Comparison of ENCODE assay signal across 3 cellular contexts in the genomic region with DNA sequence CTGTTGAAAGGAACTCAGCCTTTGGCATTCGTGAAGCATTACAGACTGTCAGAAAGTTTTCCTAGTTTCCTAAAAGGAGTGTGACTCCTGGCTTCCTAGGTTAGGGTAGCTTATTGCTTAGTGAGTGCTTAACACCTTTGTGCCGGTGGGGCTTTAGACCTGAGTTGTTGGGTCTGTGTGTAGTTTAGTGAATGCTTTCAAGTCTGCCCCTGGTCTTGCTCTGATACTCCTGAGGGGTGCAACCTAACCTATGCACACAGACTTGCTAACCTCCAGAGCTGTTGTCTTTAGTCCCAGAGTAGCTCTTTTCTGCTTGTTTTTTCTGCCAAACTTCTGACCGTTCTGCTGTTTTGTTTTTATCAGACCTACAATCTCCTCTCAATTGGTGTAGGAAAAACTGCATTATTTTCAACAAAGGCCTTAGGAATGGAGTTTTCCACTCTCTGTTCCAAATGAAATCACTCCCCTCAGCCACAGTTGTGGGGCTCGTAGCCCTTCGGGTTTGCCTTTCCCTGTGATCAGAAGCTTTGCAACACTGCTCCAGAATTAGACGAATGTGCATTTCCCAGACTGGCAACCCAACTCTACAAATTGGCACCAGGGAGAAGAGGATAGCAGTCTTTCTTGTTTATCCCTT.
TF ChIP-seq lines count a peak whose summit lies in the region.

No MANE protein-coding gene starts in this region.

TF ChIP-seq in GM23338, 12 proteins besides CTCF, POLR2A, EP300 and RAD21 (continues in another document):
- TF ChIP-seq, protein P1, sequence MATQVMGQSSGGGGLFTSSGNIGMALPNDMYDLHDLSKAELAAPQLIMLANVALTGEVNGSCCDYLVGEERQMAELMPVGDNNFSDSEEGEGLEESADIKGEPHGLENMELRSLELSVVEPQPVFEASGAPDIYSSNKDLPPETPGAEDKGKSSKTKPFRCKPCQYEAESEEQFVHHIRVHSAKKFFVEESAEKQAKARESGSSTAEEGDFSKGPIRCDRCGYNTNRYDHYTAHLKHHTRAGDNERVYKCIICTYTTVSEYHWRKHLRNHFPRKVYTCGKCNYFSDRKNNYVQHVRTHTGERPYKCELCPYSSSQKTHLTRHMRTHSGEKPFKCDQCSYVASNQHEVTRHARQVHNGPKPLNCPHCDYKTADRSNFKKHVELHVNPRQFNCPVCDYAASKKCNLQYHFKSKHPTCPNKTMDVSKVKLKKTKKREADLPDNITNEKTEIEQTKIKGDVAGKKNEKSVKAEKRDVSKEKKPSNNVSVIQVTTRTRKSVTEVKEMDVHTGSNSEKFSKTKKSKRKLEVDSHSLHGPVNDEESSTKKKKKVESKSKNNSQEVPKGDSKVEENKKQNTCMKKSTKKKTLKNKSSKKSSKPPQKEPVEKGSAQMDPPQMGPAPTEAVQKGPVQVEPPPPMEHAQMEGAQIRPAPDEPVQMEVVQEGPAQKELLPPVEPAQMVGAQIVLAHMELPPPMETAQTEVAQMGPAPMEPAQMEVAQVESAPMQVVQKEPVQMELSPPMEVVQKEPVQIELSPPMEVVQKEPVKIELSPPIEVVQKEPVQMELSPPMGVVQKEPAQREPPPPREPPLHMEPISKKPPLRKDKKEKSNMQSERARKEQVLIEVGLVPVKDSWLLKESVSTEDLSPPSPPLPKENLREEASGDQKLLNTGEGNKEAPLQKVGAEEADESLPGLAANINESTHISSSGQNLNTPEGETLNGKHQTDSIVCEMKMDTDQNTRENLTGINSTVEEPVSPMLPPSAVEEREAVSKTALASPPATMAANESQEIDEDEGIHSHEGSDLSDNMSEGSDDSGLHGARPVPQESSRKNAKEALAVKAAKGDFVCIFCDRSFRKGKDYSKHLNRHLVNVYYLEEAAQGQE (IDR thresholded peaks at IDR 0.05; ENCODE audit: unreplicated experiment) = no peak
- TF ChIP-seq EZH2 (IDR thresholded peaks at IDR 0.05; ENCODE audit: low read depth, unreplicated experiment) = no peak
- no peak for TF ChIP-seq NANOG (IDR thresholded peaks at IDR 0.05; ENCODE audit: borderline replicate concordance)
- TF ChIP-seq ZNF114 (CRISPR knock-in tag; IDR thresholded peaks at IDR 0.05) = no peak
- TF ChIP-seq STAT1 (IDR thresholded peaks at IDR 0.05; ENCODE audit: unreplicated experiment) = no peak
- TF ChIP-seq CREB1 (CRISPR knock-in tag; IDR thresholded peaks at IDR 0.05; ENCODE audit: low read depth) = no peak
- TF ChIP-seq ZNF331 (CRISPR knock-in tag; IDR thresholded peaks at IDR 0.05; ENCODE audit: low read depth) = no peak
- no peak for TF ChIP-seq EZH2phosphoT487 (IDR thresholded peaks at IDR 0.05; ENCODE audit: unreplicated experiment)
- TF ChIP-seq JUNB (IDR thresholded peaks at IDR 0.05; ENCODE audit: unreplicated experiment) = no peak
- TF ChIP-seq, protein P2, sequence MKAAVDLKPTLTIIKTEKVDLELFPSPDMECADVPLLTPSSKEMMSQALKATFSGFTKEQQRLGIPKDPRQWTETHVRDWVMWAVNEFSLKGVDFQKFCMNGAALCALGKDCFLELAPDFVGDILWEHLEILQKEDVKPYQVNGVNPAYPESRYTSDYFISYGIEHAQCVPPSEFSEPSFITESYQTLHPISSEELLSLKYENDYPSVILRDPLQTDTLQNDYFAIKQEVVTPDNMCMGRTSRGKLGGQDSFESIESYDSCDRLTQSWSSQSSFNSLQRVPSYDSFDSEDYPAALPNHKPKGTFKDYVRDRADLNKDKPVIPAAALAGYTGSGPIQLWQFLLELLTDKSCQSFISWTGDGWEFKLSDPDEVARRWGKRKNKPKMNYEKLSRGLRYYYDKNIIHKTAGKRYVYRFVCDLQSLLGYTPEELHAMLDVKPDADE (IDR thresholded peaks at IDR 0.05) = no peak
- no peak for TF ChIP-seq POLR2AphosphoS5 (IDR thresholded peaks at IDR 0.05; ENCODE audit: low read depth)

TF ChIP-seq in SK-N-SH, 30 proteins besides CTCF, POLR2A, EP300 and RAD21 (continued from another document):
- TF ChIP-seq, protein P1 (IDR thresholded peaks at IDR 0.05; ENCODE audit: low read depth, low read length) = no peak
- TF ChIP-seq POLR2AphosphoS5 (IDR thresholded peaks at IDR 0.05; ENCODE audit: low read depth, low read length) (no peak), ELF1 (IDR thresholded peaks at IDR 0.05) (no peak), YY1 (IDR thresholded peaks at IDR 0.05; ENCODE audit: low read depth) (no peak), GABPA (IDR thresholded peaks at IDR 0.05; ENCODE audit: low read depth) (no peak), MXI1 (IDR thresholded peaks at IDR 0.05; ENCODE audit: low read depth, low read length) (no peak), MEF2A (IDR thresholded peaks at IDR 0.05; ENCODE audit: borderline replicate concordance, low read depth) (no peak), RFX5 (IDR thresholded peaks at IDR 0.05; ENCODE audit: low read length) (no peak), TCF12 (IDR thresholded peaks at IDR 0.05) (no peak), NFIC (IDR thresholded peaks at IDR 0.05; ENCODE audit: borderline replicate concordance) (no peak)
- TF ChIP-seq, protein P3, sequence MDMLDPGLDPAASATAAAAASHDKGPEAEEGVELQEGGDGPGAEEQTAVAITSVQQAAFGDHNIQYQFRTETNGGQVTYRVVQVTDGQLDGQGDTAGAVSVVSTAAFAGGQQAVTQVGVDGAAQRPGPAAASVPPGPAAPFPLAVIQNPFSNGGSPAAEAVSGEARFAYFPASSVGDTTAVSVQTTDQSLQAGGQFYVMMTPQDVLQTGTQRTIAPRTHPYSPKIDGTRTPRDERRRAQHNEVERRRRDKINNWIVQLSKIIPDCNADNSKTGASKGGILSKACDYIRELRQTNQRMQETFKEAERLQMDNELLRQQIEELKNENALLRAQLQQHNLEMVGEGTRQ (IDR thresholded peaks at IDR 0.05; ENCODE audit: borderline replicate concordance, low read depth, low read length) = no peak
- TF ChIP-seq, protein P4, sequence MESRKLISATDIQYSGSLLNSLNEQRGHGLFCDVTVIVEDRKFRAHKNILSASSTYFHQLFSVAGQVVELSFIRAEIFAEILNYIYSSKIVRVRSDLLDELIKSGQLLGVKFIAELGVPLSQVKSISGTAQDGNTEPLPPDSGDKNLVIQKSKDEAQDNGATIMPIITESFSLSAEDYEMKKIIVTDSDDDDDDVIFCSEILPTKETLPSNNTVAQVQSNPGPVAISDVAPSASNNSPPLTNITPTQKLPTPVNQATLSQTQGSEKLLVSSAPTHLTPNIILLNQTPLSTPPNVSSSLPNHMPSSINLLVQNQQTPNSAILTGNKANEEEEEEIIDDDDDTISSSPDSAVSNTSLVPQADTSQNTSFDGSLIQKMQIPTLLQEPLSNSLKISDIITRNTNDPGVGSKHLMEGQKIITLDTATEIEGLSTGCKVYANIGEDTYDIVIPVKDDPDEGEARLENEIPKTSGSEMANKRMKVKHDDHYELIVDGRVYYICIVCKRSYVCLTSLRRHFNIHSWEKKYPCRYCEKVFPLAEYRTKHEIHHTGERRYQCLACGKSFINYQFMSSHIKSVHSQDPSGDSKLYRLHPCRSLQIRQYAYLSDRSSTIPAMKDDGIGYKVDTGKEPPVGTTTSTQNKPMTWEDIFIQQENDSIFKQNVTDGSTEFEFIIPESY (IDR thresholded peaks at IDR 0.05; ENCODE audit: borderline replicate concordance, low read depth) = no peak

TF ChIP-seq in endothelial cell of umbilical vein, 7 proteins besides CTCF, POLR2A, EP300 and RAD21 (continued from another document):
- TF ChIP-seq JUN (IDR thresholded peaks at IDR 0.05; ENCODE audit: borderline replicate concordance, insufficient read depth, insufficient read length, low read depth) = no peak
- TF ChIP-seq POLR2AphosphoS5 (IDR thresholded peaks at IDR 0.05; ENCODE audit: insufficient read depth, low read depth, low read length) = no peak
- TF ChIP-seq FOS (IDR thresholded peaks at IDR 0.05; ENCODE audit: borderline replicate concordance, insufficient read depth, low read length) = no peak
- no peak for TF ChIP-seq GATA2 (IDR thresholded peaks at IDR 0.05; ENCODE audit: insufficient read depth, insufficient read length, low read depth, low read length)
